37 cellular contexts compared by ENCODE assay signal in genomic region chr12:109016016-109016415, GRCh38. TPM values are rescaled to one million over a fixed set of nuclear protein-coding genes. Genes with fewer than 3 reads are reported as not detected.
"Had no signal": no experiment of that assay in that cellular context is flagged by ENCODE, and none has a peak within 500 bp of the region (broad histone marks: within the 10 kb centered on the region; RNA-seq: fewer than 3 reads in every experiment).

No MANE protein-coding gene starts in this region.

- H3K36me3 ChIP-seq: brain microvascular endothelial cell, esophagus squamous epithelium, gastroesophageal sphincter, heart right ventricle had no signal

- H3K4me1 Mint-ChIP-seq: activated CD4-positive, alpha-beta memory T cell treated with anti-CD3 and anti-CD28 coated beads, Interleukin-2, amount 10 ng/mL, durations not matched to agents 7 days and 5 days; central memory CD8-positive, alpha-beta T cell; T-helper 17 cell had no signal

- H3K27ac Mint-ChIP-seq: activated CD4-positive, alpha-beta memory T cell treated with anti-CD3 and anti-CD28 coated beads, Interleukin-2, amount 10 ng/mL, durations not matched to agents 7 days and 5 days; activated naive CD8-positive, alpha-beta T cell; activated T-cell treated with anti-CD3 and anti-CD28 coated beads, Interleukin-2, amount 50 U/mL, for 24 hours; activated T-cell treated with anti-CD3 and anti-CD28 coated beads, Interleukin-2, amount 50 U/mL, for 72 hours; dendritic cell treated with granulocyte-macrophage colony-stimulating factor and Interleukin-4, amounts not matched to agents 40 ng/mL and 50 ng/mL, for 4 days; effector memory CD8-positive, alpha-beta T cell; T-helper 17 cell; T-helper 2 cell treated with Interferon-gamma antibody and Interleukin-4, amounts not matched to agents 5 μg/mL and 100 μg/mL, for 36 hours; WTC11 had no signal

- H3K4me3 Mint-ChIP-seq: activated CD4-positive, alpha-beta memory T cell treated with anti-CD3 and anti-CD28 coated beads, Interleukin-2, amount 10 ng/mL, durations not matched to agents 7 days and 5 days; activated naive CD8-positive, alpha-beta T cell; activated T-cell treated with anti-CD3 and anti-CD28 coated beads, Interleukin-2, amount 50 U/mL, for 24 hours; activated T-cell treated with anti-CD3 and anti-CD28 coated beads, Interleukin-2, amount 50 U/mL, for 72 hours; central memory CD8-positive, alpha-beta T cell; dendritic cell treated with granulocyte-macrophage colony-stimulating factor and Interleukin-4, amounts not matched to agents 40 ng/mL and 50 ng/mL, for 4 days; effector memory CD8-positive, alpha-beta T cell; T-helper 17 cell; T-helper 2 cell treated with Interferon-gamma antibody and Interleukin-4, amounts not matched to agents 5 μg/mL and 100 μg/mL, for 36 hours; WTC11 had no signal

- H3K9me3 ChIP-seq: esophagus squamous epithelium, gastroesophageal sphincter, heart right ventricle had no signal

- H3K27me3 ChIP-seq: brain microvascular endothelial cell, dorsolateral prefrontal cortex had no signal

- H3K36me3 Mint-ChIP-seq: activated naive CD8-positive, alpha-beta T cell; WTC11 had no signal

- ATAC-seq: activated T-cell treated with anti-CD3 and anti-CD28 coated beads, Interleukin-2, amount 50 U/mL, for 72 hours; effector memory CD8-positive, alpha-beta T cell; gastroesophageal sphincter; heart right ventricle; T-helper 17 cell; WTC11 had no signal

- DNase-seq: activated CD4-positive, alpha-beta memory T cell treated with anti-CD3 and anti-CD28 coated beads, Interleukin-2, amount 10 ng/mL, durations not matched to agents 7 days and 5 days; activated CD4-positive, alpha-beta T cell treated with anti-CD3 and anti-CD28 coated beads for 1 hour; activated CD4-positive, alpha-beta T cell treated with anti-CD3 and anti-CD28 coated beads for 48 hours; activated CD4-positive, alpha-beta T cell treated with anti-CD3 and anti-CD28 coated beads, Interleukin-2, amount 50 U/mL, for 1 hour; activated CD8-positive, alpha-beta memory T cell treated with anti-CD3 and anti-CD28 coated beads, Interleukin-2, amount 50 U/mL, for 48 hours; activated gamma-delta T cell; activated naive CD4-positive, alpha-beta T cell treated with anti-CD3 and anti-CD28 coated beads, Interleukin-2, amount 50 U/mL, for 16 hours; activated naive CD4-positive, alpha-beta T cell treated with Interleukin-2 at 50 U/mL for 16 hours; activated T-cell treated with anti-CD3 and anti-CD28 coated beads for 4 hours; activated T-cell treated with anti-CD3 and anti-CD28 coated beads, Interleukin-2, amount 50 U/mL, for 24 hours; activated T-cell treated with anti-CD3 and anti-CD28 coated beads, Interleukin-2, amount 50 U/mL, for 72 hours; amniotic stem cell; anterior cingulate cortex; brain microvascular endothelial cell; dorsolateral prefrontal cortex; effector CD4-positive, alpha-beta T cell; effector memory CD8-positive, alpha-beta T cell; esophagus squamous epithelium; foreskin melanocyte; heart right ventricle; T-helper 1 cell; T-helper 17 cell; T1000 had no signal

- H3K27ac ChIP-seq: brain microvascular endothelial cell, coronary artery, dorsolateral prefrontal cortex, epithelial cell of prostate, esophagus squamous epithelium, gastroesophageal sphincter, heart right ventricle had no signal

- H3K4me3 ChIP-seq: coronary artery, dorsolateral prefrontal cortex, esophagus squamous epithelium, gastroesophageal sphincter, heart right ventricle had no signal

- H3K9me3 Mint-ChIP-seq: activated CD4-positive, alpha-beta memory T cell treated with anti-CD3 and anti-CD28 coated beads, Interleukin-2, amount 10 ng/mL, durations not matched to agents 7 days and 5 days; activated T-cell treated with anti-CD3 and anti-CD28 coated beads, Interleukin-2, amount 50 U/mL, for 24 hours; activated T-cell treated with anti-CD3 and anti-CD28 coated beads, Interleukin-2, amount 50 U/mL, for 72 hours; central memory CD8-positive, alpha-beta T cell; dendritic cell treated with granulocyte-macrophage colony-stimulating factor and Interleukin-4, amounts not matched to agents 40 ng/mL and 50 ng/mL, for 4 days; effector memory CD8-positive, alpha-beta T cell; T-helper 2 cell treated with Interferon-gamma antibody and Interleukin-4, amounts not matched to agents 5 μg/mL and 100 μg/mL, for 36 hours had no signal

RNA-seq across cellular contexts. Expression of gene SVOP, which starts 4.9 kb away (rescaled TPM):
- total RNA-seq: activated CD4-positive, alpha-beta memory T cell treated with anti-CD3 and anti-CD28 coated beads, Interleukin-2, amount 10 ng/mL, durations not matched to agents 7 days and 5 days; activated T-cell treated with anti-CD3 and anti-CD28 coated beads, Interleukin-2, amount 50 U/mL, for 72 hours; astrocyte; bronchial epithelial cell; endothelial cell of umbilical vein; esophagus squamous epithelium; fibroblast of lung; fibroblast of villous mesenchyme; glomerular endothelial cell; T-helper 17 cell had no signal
